ENCODE assay signal across 8 cellular contexts in genomic region chr3:158644345-158644908, GRCh38. TPM values are rescaled to one million over a fixed set of nuclear protein-coding genes. Genes with fewer than 3 reads are reported as not detected.
DNase-seq lines count a peak whose midpoint lies in the region; ATAC-seq and TF ChIP-seq lines count a peak whose summit lies in the region.

Gene GFM1, plus strand, starts transcription at chr3:158644527. Its CDS starts 108 bp downstream, at chr3:158644635.

- H3K9me3 ChIP-seq in SK-N-SH (no peaks in the 10 kb centered on the region), thoracic aorta (no peaks in the 10 kb centered on the region)

- TF ChIP-seq POLR2A in NB4 (IDR thresholded peaks at IDR 0.05; ENCODE audit: extremely low read depth, insufficient read length): peak; percentile 54

- ATAC-seq in omental fat pad (ENCODE audit: low FRiP score): peak; percentile 99
- ATAC-seq in thoracic aorta (ENCODE audit: insufficient number of reproducible peaks, low FRiP score, low read depth): peak; percentile 97

- H3K27ac ChIP-seq in SK-N-SH (ENCODE audit: low read depth in 2 of 2, low read length in 1 of 2): peak within 1 kb of the TSS; percentile 83
- peak within 1 kb of the TSS; percentile 73 to 96 for H3K27ac ChIP-seq in thoracic aorta

- CTCF ChIA-PET in SK-N-SH (lab: Yijun Ruan, JAX): interaction anchor here (0.6 to 2.6 kb wide), 57 partner anchors 9 to 1904 kb away, joined by 3 to 39 read pairs (median 3); partner anchors contain the start of genes MFSD1, MLF1 and RSRC1

- peak within 1 kb of the TSS; percentile 80 for H3K9ac ChIP-seq in SK-N-SH

- TF ChIP-seq CTCF in HFFc6 (IDR thresholded peaks at IDR 0.05) (peak; percentile 88), NB4 (IDR thresholded peaks at IDR 0.05; ENCODE audit: low read depth, low read length) (peak; percentile 82), SK-N-SH (IDR thresholded peaks at IDR 0.05) (peak; percentile 81), omental fat pad (IDR thresholded peaks at IDR 0.05) (peak in 1 of 3 donors; percentile 45), thoracic aorta (IDR thresholded peaks at IDR 0.05) (peak; percentile 87)

- H3K36me3 ChIP-seq in SK-N-SH (replicated peaks in 1 of 2; ENCODE audit: control insufficient read depth in 1 of 2, insufficient read depth in 2 of 2, low read length in 1 of 2) (peaks cover 33 to 37% of the 10 kb centered on the region in 2 experiments), thoracic aorta (no peaks in the 10 kb centered on the region)

- H4K20me1 ChIP-seq in SK-N-SH (ENCODE audit: insufficient read depth): no peaks in the 10 kb centered on the region

- peaks cover 24% of the 10 kb centered on the region for H3K4me1 Mint-ChIP-seq in HFFc6 (ENCODE audit: low read depth)
- peaks cover 41% of the 10 kb centered on the region for H3K4me1 Mint-ChIP-seq in activated naive CD4-positive, alpha-beta T cell treated with anti-CD3 and anti-CD28 coated beads, Interleukin-2, amount 50 U/mL, for 24 hours

- peaks cover 48% of the 10 kb centered on the region for H3K79me2 ChIP-seq in SK-N-SH (ENCODE audit: insufficient read depth)

- no peaks in the 10 kb centered on the region for H3K27me3 ChIP-seq in SK-N-SH (ENCODE audit: insufficient read depth)
- H3K27me3 ChIP-seq in thoracic aorta (replicated peaks; ENCODE audit: insufficient read depth): no peaks in the 10 kb centered on the region

- no peaks in the 10 kb centered on the region for H3K9me3 Mint-ChIP-seq in HFFc6
- no peaks in the 10 kb centered on the region for H3K9me3 Mint-ChIP-seq in activated naive CD4-positive, alpha-beta T cell treated with anti-CD3 and anti-CD28 coated beads, Interleukin-2, amount 50 U/mL, for 24 hours

- 1% methylated on average over 32 of the region's 42 CpGs for WGBS in SK-N-SH (ENCODE audit: low lambda C conversion rate)

- peak; percentile 56 for TF ChIP-seq RAD21 in SK-N-SH (IDR thresholded peaks at IDR 0.05; ENCODE audit: low read length)

- H3K9me2 ChIP-seq in SK-N-SH: no peaks in the 10 kb centered on the region

- peaks cover 6 to 12% of the 10 kb centered on the region in 2 experiments; a peak in 3 of 4 replicates for H3K4me1 ChIP-seq in SK-N-SH (ENCODE audit: control insufficient read depth in 1 of 2, insufficient read depth in 2 of 2, low read depth in 1 of 2, low read length in 1 of 2)
- peaks cover 11 to 13% of the 10 kb centered on the region in 2 donors for H3K4me1 ChIP-seq in thoracic aorta (ENCODE audit: control insufficient read depth in 1 of 2, low read depth in 2 of 2)

- peak within 1 kb of the TSS; percentile 97 for H2AFZ ChIP-seq in SK-N-SH (ENCODE audit: low read depth)

- H3K4me3 Mint-ChIP-seq in HFFc6: peak within 1 kb of the TSS; percentile 98
- peak within 1 kb of the TSS; percentile 96 for H3K4me3 Mint-ChIP-seq in activated naive CD4-positive, alpha-beta T cell treated with anti-CD3 and anti-CD28 coated beads, Interleukin-2, amount 50 U/mL, for 24 hours

- peak within 1 kb of the TSS; percentile 92 for H3K27ac Mint-ChIP-seq in HFFc6
- H3K27ac Mint-ChIP-seq in activated naive CD4-positive, alpha-beta T cell treated with anti-CD3 and anti-CD28 coated beads, Interleukin-2, amount 50 U/mL, for 24 hours: peak within 1 kb of the TSS; percentile 92

- H3K4me3 ChIP-seq in GM08714 (ENCODE audit: low read length) (peak within 1 kb of the TSS; percentile 90), NB4 (ENCODE audit: low read depth, low read length) (peak within 1 kb of the TSS; percentile 99), SK-N-SH (ENCODE audit: low read depth in 2 of 2, low read length in 1 of 2) (peak within 1 kb of the TSS; percentile 96 to 98), thoracic aorta (peak within 1 kb of the TSS; percentile 75)

- peak within 1 kb of the TSS; percentile 75 for H3K4me2 ChIP-seq in SK-N-SH

- TF ChIP-seq EP300 in SK-N-SH (IDR thresholded peaks at IDR 0.05; ENCODE audit: borderline replicate concordance in 1 of 2, low read depth in 1 of 2, low read length in 1 of 2): no peak

- POLR2A ChIA-PET in SK-N-SH (lab: Yijun Ruan, JAX): interaction anchor here (0.6 to 1.3 kb wide), 4 partner anchors 74 to 1422 kb away, joined by 3 to 7 read pairs (median 5); partner anchors contain the start of genes MFSD1 and MLF1

- H3K36me3 Mint-ChIP-seq in HFFc6 (ENCODE audit: low read depth): peaks cover 9% of the 10 kb centered on the region; the same call in 1 of the 2 replicates
- peaks cover 10% of the 10 kb centered on the region for H3K36me3 Mint-ChIP-seq in activated naive CD4-positive, alpha-beta T cell treated with anti-CD3 and anti-CD28 coated beads, Interleukin-2, amount 50 U/mL, for 24 hours

- H3K27me3 Mint-ChIP-seq in HFFc6 (ENCODE audit: insufficient read depth): peaks cover 2% of the 10 kb centered on the region; the same call in 1 of the 2 replicates
- H3K27me3 Mint-ChIP-seq in activated naive CD4-positive, alpha-beta T cell treated with anti-CD3 and anti-CD28 coated beads, Interleukin-2, amount 50 U/mL, for 24 hours: no peaks in the 10 kb centered on the region

- DNase-seq in HFFc6 (peak; percentile 93), NB4 (ENCODE audit: low read depth) (peak; percentile 95), SK-N-SH (peak; percentile 88), glomerular endothelial cell (ENCODE audit: extremely low read depth, low read depth, low spot score) (no peak), omental fat pad (ENCODE audit: low spot score) (peak; percentile 82), thoracic aorta (ENCODE audit: low spot score) (peak; percentile 87)

- no peaks in the 10 kb centered on the region for H3F3A ChIP-seq in SK-N-SH (replicated peaks; ENCODE audit: insufficient read depth)

TF ChIP-seq in SK-N-SH, 30 proteins besides CTCF, POLR2A, EP300 and RAD21 (continues in another document):
- peak; percentile 92 for TF ChIP-seq ELF1 (IDR thresholded peaks at IDR 0.05)
- TF ChIP-seq ZBTB33 (IDR thresholded peaks at IDR 0.05; ENCODE audit: borderline replicate concordance, low read depth): 0 out of 2 replicates have a peak, but pooled peaks have one; percentile 69
- no peak for TF ChIP-seq FOSL2 (IDR thresholded peaks at IDR 0.05; ENCODE audit: borderline replicate concordance, low read depth)
- no peak for TF ChIP-seq TEAD4 (IDR thresholded peaks at IDR 0.05; ENCODE audit: borderline replicate concordance, insufficient read depth)
- TF ChIP-seq CHD2 (IDR thresholded peaks at IDR 0.05; ENCODE audit: low read length, partially characterized antibody): peak; percentile 93
- TF ChIP-seq MXI1 (IDR thresholded peaks at IDR 0.05; ENCODE audit: low read depth, low read length): peak; percentile 99
- peak; percentile 97 for TF ChIP-seq MAX (IDR thresholded peaks at IDR 0.05; ENCODE audit: low read depth)
- TF ChIP-seq NRF1 (IDR thresholded peaks at IDR 0.05; ENCODE audit: low read depth, low read length): no peak
- TF ChIP-seq RCOR1 (IDR thresholded peaks at IDR 0.05; ENCODE audit: low read length): peak; percentile 63; the same call in 1 of the 2 replicates
- no peak for TF ChIP-seq USF2 (IDR thresholded peaks at IDR 0.05; ENCODE audit: borderline replicate concordance, low read depth, low read length)
- TF ChIP-seq SIN3A (IDR thresholded peaks at IDR 0.05; ENCODE audit: borderline replicate concordance, low read depth, low read length): peak; percentile 97; the same call in 1 of the 2 replicates
- peak; percentile 74 for TF ChIP-seq SMC3 (IDR thresholded peaks at IDR 0.05; ENCODE audit: low read depth, low read length)
- no peak for TF ChIP-seq FOXJ3 (CRISPR knock-in tag; IDR thresholded peaks at IDR 0.05)
- no peak; the same call in 1 of the 2 replicates for TF ChIP-seq RFX5 (IDR thresholded peaks at IDR 0.05; ENCODE audit: low read length)
- no peak for TF ChIP-seq JUND (IDR thresholded peaks at IDR 0.05)
- TF ChIP-seq RXRA (IDR thresholded peaks at IDR 0.05; ENCODE audit: borderline replicate concordance, low read depth): no peak
- TF ChIP-seq POLR2AphosphoS5 (IDR thresholded peaks at IDR 0.05; ENCODE audit: low read depth, low read length): peak; percentile 85

RNA-seq across cellular contexts. Expression of gene GFM1, which starts in this region (rescaled TPM):
- 10 to 100 TPM; 41.6 to 46.4 (median 44.1) TPM for total RNA-seq in HFFc6 (2021; fragmentation: NEBNext Ultra II Directional; extraction: Animal tissue kit (Norgen Biotek cat#: 25700))
- 25.2 and 31.7 TPM in 2 replicates for polyA plus RNA-seq in SK-N-SH (2012; rRNA removed)
- 27.3 and 28.4 TPM in 2 replicates for polyA plus RNA-seq in SK-N-SH (2012; cell fraction: cytosol; rRNA removed)
- polyA plus RNA-seq in SK-N-SH (2012; cell fraction: nucleus; rRNA removed): 14.0 and 31.3 TPM in 2 replicates
- total RNA-seq in glomerular endothelial cell: 50.4 and 82.1 TPM in 2 replicates
- 10 to 100 TPM; 45.4 to 91.4 (median 60.0) TPM for total RNA-seq in omental fat pad
- 10 to 100 TPM; 20.0 to 87.1 TPM for total RNA-seq in thoracic aorta
